2 cellular contexts compared by ENCODE assay signal in genomic region chr2:199928626-199929025, GRCh38.
TF ChIP-seq lines count a peak whose summit lies in the region.

No MANE protein-coding gene starts in this region.

TF ChIP-seq in HepG2, 621 proteins besides CTCF, POLR2A, EP300 and RAD21:
- TF ChIP-seq POLR2AphosphoS5 (IDR thresholded peaks at IDR 0.05; ENCODE audit: low read depth, low read length) (peak; percentile 10), FOXK1 (CRISPR knock-in tag; IDR thresholded peaks at IDR 0.05; ENCODE audit: borderline replicate concordance, low read depth) (no peak), POGZ (CRISPR knock-in tag; IDR thresholded peaks at IDR 0.05) (no peak), ARID4A (CRISPR knock-in tag; IDR thresholded peaks at IDR 0.05; ENCODE audit: borderline replicate concordance) (no peak)
TF ChIP-seq in HepG2: peak in this region for 1.

TF ChIP-seq in H1, 55 proteins besides CTCF, POLR2A, EP300 and RAD21:
- TF ChIP-seq JUN (IDR thresholded peaks at IDR 0.05; ENCODE audit: low read depth, low read length): no peak
- no peak for TF ChIP-seq E2F6 (IDR thresholded peaks at IDR 0.05)
- no peak for TF ChIP-seq CBX8 (IDR thresholded peaks at IDR 0.05; ENCODE audit: borderline replicate concordance, low read depth, low read length)
- TF ChIP-seq KDM1A (IDR thresholded peaks at IDR 0.05; ENCODE audit: borderline replicate concordance, low read length): no peak
- TF ChIP-seq PHF8 (conservative IDR thresholded peaks at IDR 0.05; ENCODE audit: low read depth, low read length): no peak
- TF ChIP-seq BACH1 (IDR thresholded peaks at IDR 0.05; ENCODE audit: low read length): no peak
- no peak for TF ChIP-seq HDAC6 (IDR thresholded peaks at IDR 0.05; ENCODE audit: low read depth, low read length)
- no peak for TF ChIP-seq SIRT6 (IDR thresholded peaks at IDR 0.05; ENCODE audit: low read length)
- TF ChIP-seq NANOG (IDR thresholded peaks at IDR 0.05; ENCODE audit: insufficient read depth, low read depth, low read length, poor library complexity, severe bottlenecking): no peak
- no peak for TF ChIP-seq CREB1 (IDR thresholded peaks at IDR 0.05)
- TF ChIP-seq BRCA1 (IDR thresholded peaks at IDR 0.05; ENCODE audit: low read depth, low read length): no peak
